In the genomic region with DNA sequence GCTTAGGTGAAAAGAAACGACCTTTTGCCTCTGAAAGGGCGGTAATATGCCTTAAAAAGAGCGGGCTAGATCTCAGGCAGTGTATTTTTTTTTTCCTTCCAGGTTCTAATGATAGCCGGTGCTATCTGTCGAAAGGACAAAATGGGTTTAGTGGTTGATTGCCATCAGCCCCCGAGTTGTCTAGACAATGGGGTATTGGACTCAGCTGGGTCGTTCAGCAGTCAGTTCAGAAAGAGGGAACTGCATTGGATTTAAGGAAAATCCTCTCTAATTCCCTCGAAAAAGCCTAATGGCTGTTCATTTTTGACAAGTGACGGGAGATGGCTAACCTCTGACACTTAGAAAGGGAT, we compare ENCODE assay signal across 8 cellular contexts. TPM values are rescaled to one million over a fixed set of nuclear protein-coding genes. Genes with fewer than 3 reads are reported as not detected.
DNase-seq lines count a peak whose midpoint lies in the region; ATAC-seq, FAIRE-seq and TF ChIP-seq lines count a peak whose summit lies in the region.

No MANE protein-coding gene starts in this region.

- intact Hi-C loops in CD4-positive, alpha-beta memory T cell (cut with micrococcal nuclease) = loop anchor here (1.0 to 10.0 kb wide), 8 partner anchors 19 to 409 kb away; a partner anchor contains a TSS

- peak overlapping the region; percentile 78 for H3K27ac ChIP-seq in CD4-positive, alpha-beta memory T cell (ENCODE audit: low read depth, low read length)
- H3K27ac ChIP-seq in H1 (ENCODE audit: low read depth, low read length) (no peak overlapping the region), neuronal stem cell (replicated peaks; ENCODE audit: low read length) (no peak overlapping the region)

- no peak overlapping the region for H2BK20ac ChIP-seq in H1 (ENCODE audit: low read length)

- ATAC-seq in GM21381 (IDR thresholded peaks at IDR 0.05; ENCODE audit: unreplicated experiment) = no peak

- WGBS in H1 (ENCODE audit: extremely low coverage in 1 of 2, insufficient coverage in 1 of 2, insufficient read length in 1 of 2, insufficient replicate concordance in 2 of 2, low coverage in 1 of 2, low lambda C conversion rate in 2 of 2, missing lambda C conversion rate in 1 of 2), 2 experiments = 17% methylated on average over 9 of the region's 9 CpGs; no CpG with 5 or more reads in 1 of the 2 experiments
- WGBS in neuronal stem cell (ENCODE audit: extremely low coverage in 2 of 2, insufficient read length in 2 of 2, insufficient replicate concordance in 1 of 2), 2 donors = no CpG with 5 or more reads among the region's 9 CpGs

- no peak overlapping the region for H3K23ac ChIP-seq in H1 (ENCODE audit: insufficient read length)
- no peak overlapping the region for H3K23ac ChIP-seq in neuronal stem cell (ENCODE audit: low read depth, low read length, poor library complexity)

- no peak overlapping the region for H3K56ac ChIP-seq in H1 (replicated peaks; ENCODE audit: insufficient read length, low read depth, low read length)

- H3K9ac ChIP-seq in H1 (replicated peaks in 1 of 4; ENCODE audit: extremely low read depth in 1 of 4, low read depth in 3 of 4, low read length in 3 of 4) (peak overlapping the region; percentile 75 to 92 (median 81)), neuronal stem cell (ENCODE audit: low read depth, low read length, poor library complexity) (no peak overlapping the region)

- H3K4ac ChIP-seq in H1 (replicated peaks; ENCODE audit: insufficient read length, low read depth, low read length) = no peak overlapping the region
- H3K4ac ChIP-seq in neuronal stem cell (ENCODE audit: low read length) = no peak overlapping the region

- H2AFZ ChIP-seq in H1 (ENCODE audit: low read length) (peak overlapping the region; percentile 27; the same call in 1 of the 2 replicates), neuronal stem cell (ENCODE audit: low read length) (peak overlapping the region; percentile 94)

- no peak overlapping the region for H2AK5ac ChIP-seq in H1 (ENCODE audit: low read depth, low read length)
- H2AK5ac ChIP-seq in neuronal stem cell (ENCODE audit: low read depth, low read length) = no peak overlapping the region

- no peaks in the 10 kb centered on the region for H3K9me3 Mint-ChIP-seq in CD4-positive, alpha-beta memory T cell

- POLR2A ChIA-PET in CD4-positive, alpha-beta memory T cell (lab: Charles Lee; ENCODE audit: partially characterized antibody) = interaction anchor here (0.7 to 2.6 kb wide), 16 partner anchors 9 to 676 kb away, joined by 3 to 20 read pairs (median 6); a partner anchor contains a TSS
- POLR2A ChIA-PET in H1 (lab: Charles Lee; ENCODE audit: partially characterized antibody) = interaction anchor here (1.1 to 3.1 kb wide), 5 partner anchors 10 to 125 kb away, joined by 3 to 26 read pairs (median 6); a partner anchor contains a TSS
- POLR2A ChIA-PET in HEK293T (lab: Yijun Ruan, JAX) = interaction anchor here (0.7 to 1.2 kb wide), 2 partner anchors 11 to 115 kb away, joined by 3 read pairs; no protein-coding TSS in a partner anchor

- peak overlapping the region; percentile 95 to 96 for H3K4me3 ChIP-seq in CD4-positive, alpha-beta memory T cell (ENCODE audit: low read length in 2 of 2)
- peak overlapping the region; percentile 100 for H3K4me3 ChIP-seq in NB4 (ENCODE audit: low read depth, low read length)
- peak overlapping the region; percentile 82 to 98 (median 88) for H3K4me3 ChIP-seq in H1 (ENCODE audit: extremely low read depth in 1 of 4, insufficient read depth in 2 of 4, low read depth in 3 of 4, low read length in 4 of 4)
- peak overlapping the region; percentile 96 to 99 for H3K4me3 ChIP-seq in neuronal stem cell (ENCODE audit: low read length in 2 of 2)

- H3K4me2 ChIP-seq in H1 (ENCODE audit: insufficient read depth in 1 of 2, low read depth in 2 of 2, low read length in 2 of 2) (peak overlapping the region; percentile 89 to 99), neuronal stem cell (ENCODE audit: insufficient read depth, low read length, poor library complexity, severe bottlenecking) (peak overlapping the region; percentile 76)

- H3K4me3 Mint-ChIP-seq in CD4-positive, alpha-beta memory T cell = peak overlapping the region; percentile 95 to 99 (median 98)

- no peak for FAIRE-seq in H1 (lab: Jason Lieb, UNC)

- H3K27me3 Mint-ChIP-seq in CD4-positive, alpha-beta memory T cell = no peaks in the 10 kb centered on the region

- no peak for TF ChIP-seq RAD21 in H1 (IDR thresholded peaks at IDR 0.05 in 1 of 2, conservative IDR thresholded peaks at IDR 0.05 in 1 of 2; ENCODE audit: low read depth in 2 of 2, low read length in 2 of 2)

- TF ChIP-seq POLR2A in NB4 (IDR thresholded peaks at IDR 0.05; ENCODE audit: extremely low read depth, insufficient read length) = no peak
- no peak for TF ChIP-seq POLR2A in H1 (IDR thresholded peaks at IDR 0.05; ENCODE audit: control extremely low read depth in 1 of 2, low read depth in 2 of 2, low read length in 2 of 2)

- no peak for DNase-seq in CD4-positive, alpha-beta memory T cell
- DNase-seq in NB4 (ENCODE audit: low read depth) = no peak
- DNase-seq in H1 (ENCODE audit: low read depth in 1 of 2, low spot score in 2 of 2) = no peak
- DNase-seq in neuronal stem cell (ENCODE audit: low spot score) = no peak
- no peak for DNase-seq in NCI-H1105 (lab: John Stamatoyannopoulos, UW)
- no peak for DNase-seq in globus pallidus (ENCODE audit: low spot score)
- DNase-seq in HEK293T (ENCODE audit: extremely low spot score) = no peak

- H3K36me3 Mint-ChIP-seq in CD4-positive, alpha-beta memory T cell = peaks cover 19 to 45% of the 10 kb centered on the region in 2 donors

- H2BK12ac ChIP-seq in H1 (ENCODE audit: low read depth, low read length) = no peak overlapping the region
- H2BK12ac ChIP-seq in neuronal stem cell (ENCODE audit: low read length) = no peak overlapping the region

- H4K8ac ChIP-seq in H1 (ENCODE audit: extremely low read depth, insufficient read depth, low read length) (no peak overlapping the region), neuronal stem cell (ENCODE audit: low read depth, low read length) (no peak overlapping the region)

- peaks cover 23 to 49% (median 33%) of the 10 kb centered on the region in 4 donors for H3K4me1 Mint-ChIP-seq in CD4-positive, alpha-beta memory T cell

- H3K23me2 ChIP-seq in H1 (ENCODE audit: low read depth, low read length) = peaks cover 18% of the 10 kb centered on the region

- H3K36me3 ChIP-seq in CD4-positive, alpha-beta memory T cell (ENCODE audit: insufficient read depth, low read length) = peaks cover 10% of the 10 kb centered on the region
- H3K36me3 ChIP-seq in H1 (ENCODE audit: control insufficient read depth in 2 of 4, insufficient read depth in 4 of 4, low read length in 3 of 4) (peaks cover 0 to 8% (median 5%) of the 10 kb centered on the region in 4 experiments; a peak in 5 of 8 replicates), neuronal stem cell (replicated peaks in 1 of 2; ENCODE audit: control insufficient read depth in 2 of 2, insufficient read depth in 2 of 2, low read length in 2 of 2) (peaks cover 11 to 34% of the 10 kb centered on the region in 2 donors)

- H3K14ac ChIP-seq in H1 (ENCODE audit: insufficient read length) (no peak overlapping the region), neuronal stem cell (ENCODE audit: low read length) (no peak overlapping the region)

- H3K27ac Mint-ChIP-seq in CD4-positive, alpha-beta memory T cell = peak overlapping the region; percentile 90 to 98 (median 97)

- TF ChIP-seq CTCF in NB4 (IDR thresholded peaks at IDR 0.05; ENCODE audit: low read depth, low read length) = no peak
- TF ChIP-seq CTCF in H1 (IDR thresholded peaks at IDR 0.05; ENCODE audit: control extremely low read depth in 1 of 3, insufficient read depth in 1 of 3, low read depth in 1 of 3, low read length in 3 of 3) = no peak

- peaks cover 0 to 35% of the 10 kb centered on the region in 2 experiments; a peak in 3 of 4 replicates for H3K79me2 ChIP-seq in H1 (ENCODE audit: control insufficient read depth in 1 of 2, insufficient read depth in 2 of 2, low read length in 2 of 2)

- H4K20me1 ChIP-seq in H1 (replicated peaks in 1 of 2; ENCODE audit: control insufficient read depth in 1 of 2, insufficient read depth in 2 of 2, low read length in 2 of 2) = peaks cover 0 to 2% of the 10 kb centered on the region in 2 experiments

- H3K4me1 ChIP-seq in CD4-positive, alpha-beta memory T cell (ENCODE audit: insufficient read depth, low read length) = peaks cover 28% of the 10 kb centered on the region
- peaks cover 2 to 9% (median 3%) of the 10 kb centered on the region in 4 experiments; a peak in 4 of 7 replicates for H3K4me1 ChIP-seq in H1 (replicated peaks in 1 of 4; ENCODE audit: control insufficient read depth in 3 of 4, insufficient read depth in 4 of 4, low read length in 3 of 4)
- peaks cover 5 to 10% of the 10 kb centered on the region in 2 donors for H3K4me1 ChIP-seq in neuronal stem cell (ENCODE audit: control insufficient read depth in 2 of 2, insufficient read depth in 1 of 2, low read depth in 1 of 2, low read length in 2 of 2)

- no peak overlapping the region for H4K5ac ChIP-seq in H1 (ENCODE audit: insufficient read length, low read depth, low read length)

- CTCF ChIA-PET in CD4-positive, alpha-beta memory T cell (lab: Charles Lee; ENCODE audit: partially characterized antibody) = interaction anchor here (0.9 to 1.0 kb wide), 3 partner anchors 11 to 104 kb away, joined by 3 read pairs; no protein-coding TSS in a partner anchor
- CTCF ChIA-PET in H1 (lab: Charles Lee; ENCODE audit: partially characterized antibody) = interaction anchor here (0.7 to 3.0 kb wide), 5 partner anchors 9 to 240 kb away, joined by 3 to 25 read pairs (median 4); no protein-coding TSS in a partner anchor
- CTCF ChIA-PET in HEK293T (lab: Yijun Ruan, JAX) = no interaction called here

- TF ChIP-seq EP300 in H1 (IDR thresholded peaks at IDR 0.05; ENCODE audit: borderline replicate concordance in 1 of 2, low read depth in 2 of 2, low read length in 2 of 2) = no peak

- no peak overlapping the region for H2BK120ac ChIP-seq in H1 (replicated peaks; ENCODE audit: low read depth, low read length)
- no peak overlapping the region for H2BK120ac ChIP-seq in neuronal stem cell (ENCODE audit: low read depth, low read length)

- H2BK5ac ChIP-seq in H1 (ENCODE audit: low read depth, low read length) (no peak overlapping the region), neuronal stem cell (ENCODE audit: low read length) (no peak overlapping the region)

- no peak overlapping the region for H3K18ac ChIP-seq in H1 (ENCODE audit: extremely low read depth, low read length)
- no peak overlapping the region for H3K18ac ChIP-seq in neuronal stem cell (ENCODE audit: low read length)

- no peaks in the 10 kb centered on the region for H3K27me3 ChIP-seq in CD4-positive, alpha-beta memory T cell (ENCODE audit: insufficient read depth, low read length)
- H3K27me3 ChIP-seq in H1 (replicated peaks in 1 of 4; ENCODE audit: control insufficient read depth in 3 of 4, extremely low read depth in 1 of 4, insufficient read depth in 3 of 4, low read length in 3 of 4) (no peaks in the 10 kb centered on the region), neuronal stem cell (ENCODE audit: control insufficient read depth in 3 of 3, insufficient read depth in 3 of 3, low read depth in 1 of 3, low read length in 3 of 3) (peaks cover 0 to 4% (median 0%) of the 10 kb centered on the region in 3 experiments)

- H2BK15ac ChIP-seq in H1 (ENCODE audit: low read length) (no peak overlapping the region), neuronal stem cell (ENCODE audit: low read length) (no peak overlapping the region)

- H3K9me3 ChIP-seq in CD4-positive, alpha-beta memory T cell (ENCODE audit: control insufficient read depth in 1 of 2, low read length in 2 of 2) = no peaks in the 10 kb centered on the region
- H3K9me3 ChIP-seq in H1 (ENCODE audit: insufficient read depth in 2 of 2, low read depth in 1 of 2, low read length in 1 of 2) = no peaks in the 10 kb centered on the region
- no peaks in the 10 kb centered on the region for H3K9me3 ChIP-seq in neuronal stem cell (replicated peaks in 1 of 2; ENCODE audit: control insufficient read depth in 2 of 2, insufficient read depth in 1 of 2, low read depth in 1 of 2, low read length in 2 of 2)

- no peaks in the 10 kb centered on the region; the same call in 1 of the 2 replicates for H3K79me1 ChIP-seq in H1 (ENCODE audit: low read depth, low read length)
- H3K79me1 ChIP-seq in neuronal stem cell (ENCODE audit: low read depth, low read length) = no peaks in the 10 kb centered on the region

- no peak overlapping the region for H4K91ac ChIP-seq in H1 (replicated peaks; ENCODE audit: insufficient read length, low read length)
- no peak overlapping the region for H4K91ac ChIP-seq in neuronal stem cell (ENCODE audit: low read depth, low read length, poor library complexity)

RNA-seq across cellular contexts. Expression of a gene that starts 0.7 kb away (rescaled TPM):
- 10 to 100 TPM; 82.3 to 87.6 TPM for total RNA-seq in CD4-positive, alpha-beta memory T cell
- polyA plus RNA-seq in CD4-positive, alpha-beta memory T cell = 10 to 100 TPM; 59.6 to 69.4 TPM
- 40.0 and 42.5 TPM in 2 replicates for total RNA-seq in H1 (2021; fragmentation: NEBNext Ultra II Directional; extraction: Animal tissue kit (Norgen Biotek cat#: 25700))
- polyA plus RNA-seq in H1 (2011; rRNA removed) = 32.1 and 33.1 TPM in 2 replicates
- polyA plus RNA-seq in H1 (2011; cell fraction: cytosol; rRNA removed) = 44.9 TPM
- polyA plus RNA-seq in H1 (2011; cell fraction: nucleus; rRNA removed) = 63.9 TPM
- 36.5 to 43.9 TPM (median 37.4 TPM) in 4 replicates for polyA plus RNA-seq in H1 (2012, experiment 1 of 2)
- polyA plus RNA-seq in H1 (2012, experiment 2 of 2) = 33.2 TPM
- 29.6 TPM for polyA plus RNA-seq in H1 (2013, experiment 1 of 2)
- 30.7 TPM for polyA plus RNA-seq in H1 (2013, experiment 2 of 2)
- polyA minus RNA-seq in H1 (2011; rRNA and poly(A)+ RNA removed) = 46.4 and 51.6 TPM in 2 replicates
- 21.0 TPM for polyA minus RNA-seq in H1 (2011; cell fraction: cytosol; rRNA and poly(A)+ RNA removed)
- 39.8 TPM for polyA minus RNA-seq in H1 (2011; cell fraction: nucleus; rRNA and poly(A)+ RNA removed)
- polyA plus RNA-seq in neuronal stem cell (2013, experiment 1 of 2) = 31.0 TPM
- 31.6 TPM for polyA plus RNA-seq in neuronal stem cell (2013, experiment 2 of 2)

RNA-seq across cellular contexts. Expression of a gene that starts 19.3 kb away (rescaled TPM):
- 10 to 100 TPM; 43.3 to 46.4 TPM for total RNA-seq in CD4-positive, alpha-beta memory T cell
- 10 to 100 TPM in 1 of 2 donors, 1 to 10 TPM in 1; 3.0 to 14.1 TPM for polyA plus RNA-seq in CD4-positive, alpha-beta memory T cell
- 64.9 and 66.6 TPM in 2 replicates for total RNA-seq in H1 (2021; fragmentation: NEBNext Ultra II Directional; extraction: Animal tissue kit (Norgen Biotek cat#: 25700))
- polyA plus RNA-seq in H1 (2011; rRNA removed) = 38.5 and 51.2 TPM in 2 replicates
- 36.1 TPM for polyA plus RNA-seq in H1 (2011; cell fraction: cytosol; rRNA removed)
- 111 TPM for polyA plus RNA-seq in H1 (2011; cell fraction: nucleus; rRNA removed)
- polyA plus RNA-seq in H1 (2012, experiment 1 of 2) = 38.0 to 54.6 TPM (median 48.8 TPM) in 4 replicates
- polyA plus RNA-seq in H1 (2012, experiment 2 of 2) = 29.5 TPM
- 35.3 TPM for polyA plus RNA-seq in H1 (2013, experiment 1 of 2)
- polyA plus RNA-seq in H1 (2013, experiment 2 of 2) = 35.6 TPM
- 35.1 and 42.2 TPM in 2 replicates for polyA minus RNA-seq in H1 (2011; rRNA and poly(A)+ RNA removed)
- polyA minus RNA-seq in H1 (2011; cell fraction: cytosol; rRNA and poly(A)+ RNA removed) = 29.9 TPM
- polyA minus RNA-seq in H1 (2011; cell fraction: nucleus; rRNA and poly(A)+ RNA removed) = 32.1 TPM
- polyA plus RNA-seq in neuronal stem cell (2013, experiment 1 of 2) = 47.4 TPM
- polyA plus RNA-seq in neuronal stem cell (2013, experiment 2 of 2) = 46.8 TPM

RNA-seq across cellular contexts. Expression of a gene that starts 38.8 kb away (rescaled TPM):
- 100 to 1,000 TPM; 206 to 208 TPM for total RNA-seq in CD4-positive, alpha-beta memory T cell
- 100 to 1,000 TPM; 254 to 312 TPM for polyA plus RNA-seq in CD4-positive, alpha-beta memory T cell
- total RNA-seq in H1 (2021; fragmentation: NEBNext Ultra II Directional; extraction: Animal tissue kit (Norgen Biotek cat#: 25700)) = 391 and 403 TPM in 2 replicates
- polyA plus RNA-seq in H1 (2011; rRNA removed) = 454 and 540 TPM in 2 replicates
- 456 TPM for polyA plus RNA-seq in H1 (2011; cell fraction: cytosol; rRNA removed)
- polyA plus RNA-seq in H1 (2011; cell fraction: nucleus; rRNA removed) = 429 TPM
- polyA plus RNA-seq in H1 (2012, experiment 1 of 2) = 530 to 583 TPM (median 543 TPM) in 4 replicates
- 718 TPM for polyA plus RNA-seq in H1 (2012, experiment 2 of 2)
- polyA plus RNA-seq in H1 (2013, experiment 1 of 2) = 212 TPM
- polyA plus RNA-seq in H1 (2013, experiment 2 of 2) = 214 TPM
- 550 and 559 TPM in 2 replicates for polyA minus RNA-seq in H1 (2011; rRNA and poly(A)+ RNA removed)
- polyA minus RNA-seq in H1 (2011; cell fraction: cytosol; rRNA and poly(A)+ RNA removed) = 149 TPM
- 181 TPM for polyA minus RNA-seq in H1 (2011; cell fraction: nucleus; rRNA and poly(A)+ RNA removed)
- 199 TPM for polyA plus RNA-seq in neuronal stem cell (2013, experiment 1 of 2)
- 192 TPM for polyA plus RNA-seq in neuronal stem cell (2013, experiment 2 of 2)

RNA-seq across cellular contexts. Expression of a gene that starts 39.0 kb away (rescaled TPM):
- not detected for total RNA-seq in CD4-positive, alpha-beta memory T cell
- not detected for polyA plus RNA-seq in CD4-positive, alpha-beta memory T cell
- total RNA-seq in H1 (2021; fragmentation: NEBNext Ultra II Directional; extraction: Animal tissue kit (Norgen Biotek cat#: 25700)) = not detected in 2 replicates
- not detected in 2 replicates for polyA plus RNA-seq in H1 (2011; rRNA removed)
- not detected for polyA plus RNA-seq in H1 (2011; cell fraction: cytosol; rRNA removed)
- polyA plus RNA-seq in H1 (2011; cell fraction: nucleus; rRNA removed) = not detected
- not detected in 4 replicates for polyA plus RNA-seq in H1 (2012, experiment 1 of 2)
- not detected for polyA plus RNA-seq in H1 (2012, experiment 2 of 2)
- not detected for polyA plus RNA-seq in H1 (2013, experiment 1 of 2)
- not detected for polyA plus RNA-seq in H1 (2013, experiment 2 of 2)
- not detected in 2 replicates for polyA minus RNA-seq in H1 (2011; rRNA and poly(A)+ RNA removed)
- not detected for polyA minus RNA-seq in H1 (2011; cell fraction: cytosol; rRNA and poly(A)+ RNA removed)
- polyA minus RNA-seq in H1 (2011; cell fraction: nucleus; rRNA and poly(A)+ RNA removed) = not detected
- polyA plus RNA-seq in neuronal stem cell (2013, experiment 1 of 2) = not detected
- polyA plus RNA-seq in neuronal stem cell (2013, experiment 2 of 2) = not detected

RNA-seq across cellular contexts. Expression of a gene that starts 50.1 kb away (rescaled TPM):
- 100 to 1,000 TPM; 122 to 124 TPM for total RNA-seq in CD4-positive, alpha-beta memory T cell
- 10 to 100 TPM; 32.0 to 55.1 TPM for polyA plus RNA-seq in CD4-positive, alpha-beta memory T cell
- 50.9 and 51.6 TPM in 2 replicates for total RNA-seq in H1 (2021; fragmentation: NEBNext Ultra II Directional; extraction: Animal tissue kit (Norgen Biotek cat#: 25700))
- polyA plus RNA-seq in H1 (2011; rRNA removed) = 57.8 and 76.6 TPM in 2 replicates
- polyA plus RNA-seq in H1 (2011; cell fraction: cytosol; rRNA removed) = 55.1 TPM
- polyA plus RNA-seq in H1 (2011; cell fraction: nucleus; rRNA removed) = 203 TPM
- 40.9 to 54.7 TPM (median 52.0 TPM) in 4 replicates for polyA plus RNA-seq in H1 (2012, experiment 1 of 2)
- polyA plus RNA-seq in H1 (2012, experiment 2 of 2) = 34.1 TPM
- 28.7 TPM for polyA plus RNA-seq in H1 (2013, experiment 1 of 2)
- polyA plus RNA-seq in H1 (2013, experiment 2 of 2) = 24.2 TPM
- 60.0 and 74.3 TPM in 2 replicates for polyA minus RNA-seq in H1 (2011; rRNA and poly(A)+ RNA removed)
- 37.5 TPM for polyA minus RNA-seq in H1 (2011; cell fraction: cytosol; rRNA and poly(A)+ RNA removed)
- 60.7 TPM for polyA minus RNA-seq in H1 (2011; cell fraction: nucleus; rRNA and poly(A)+ RNA removed)
- 17.7 TPM for polyA plus RNA-seq in neuronal stem cell (2013, experiment 1 of 2)
- 16.0 TPM for polyA plus RNA-seq in neuronal stem cell (2013, experiment 2 of 2)
